In the genomic region with DNA sequence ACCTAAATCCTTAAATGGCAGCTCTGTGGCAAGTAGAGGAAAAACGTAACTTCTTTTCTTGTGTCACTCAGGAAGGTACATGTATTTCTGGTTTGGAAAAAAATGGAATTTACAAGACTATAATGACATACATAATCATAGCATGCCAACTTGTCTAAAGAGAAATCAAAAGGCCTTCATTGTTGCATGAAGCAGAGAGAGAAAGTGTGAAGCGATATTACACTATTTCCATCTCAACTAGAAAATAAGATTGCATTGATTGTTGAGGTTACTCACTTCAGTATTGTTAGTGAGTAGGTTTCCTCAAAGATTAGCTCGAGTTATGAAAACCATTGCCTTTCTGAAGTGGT, we compare ENCODE assay signal across 38 cellular contexts.
"Had no signal": no experiment of that assay in that cellular context is flagged by ENCODE, and none has a peak within 500 bp of the region (broad histone marks: within the 10 kb centered on the region; RNA-seq: fewer than 3 reads in every experiment).

No MANE protein-coding gene starts in this region.

- H3K27ac ChIP-seq: adrenal gland, ascending aorta, body of pancreas, brain microvascular endothelial cell, breast epithelium, cardiac muscle cell had no signal

- H3K36me3 ChIP-seq: adrenal gland, ascending aorta, brain microvascular endothelial cell, breast epithelium, cardiac muscle cell had no signal

- H3K27me3 Mint-ChIP-seq: activated naive CD4-positive, alpha-beta T cell treated with anti-CD3 and anti-CD28 coated beads, Interleukin-2, amount 10 ng/mL, durations not matched to agents 7 days and 5 days; activated naive CD4-positive, alpha-beta T cell treated with anti-CD3 and anti-CD28 coated beads, Interleukin-2, amount 50 U/mL, for 24 hours; activated naive CD8-positive, alpha-beta T cell; activated T-cell treated with anti-CD3 and anti-CD28 coated beads, Interleukin-2, amount 50 U/mL, for 24 hours; brain had no signal

- H3K27ac Mint-ChIP-seq: activated naive CD4-positive, alpha-beta T cell treated with anti-CD3 and anti-CD28 coated beads for 36 hours; activated naive CD4-positive, alpha-beta T cell treated with anti-CD3 and anti-CD28 coated beads, Interleukin-2, amount 10 ng/mL, durations not matched to agents 7 days and 5 days; activated naive CD4-positive, alpha-beta T cell treated with anti-CD3 and anti-CD28 coated beads, Interleukin-2, amount 50 U/mL, for 24 hours; activated naive CD4-positive, alpha-beta T cell treated with anti-CD3 and anti-CD28 coated beads, Interleukin-2, amount 50 U/mL, for 72 hours; activated naive CD8-positive, alpha-beta T cell; activated naive CD8-positive, alpha-beta T cell treated with anti-CD3 and anti-CD28 coated beads for 36 hours; activated naive CD8-positive, alpha-beta T cell treated with anti-CD3 and anti-CD28 coated beads, Interleukin-2, amount 10 ng/mL, durations not matched to agents 7 days and 5 days; activated naive CD8-positive, alpha-beta T cell treated with anti-CD3 and anti-CD28 coated beads, Interleukin-2, amount 50 U/mL, for 24 hours; activated T-cell treated with anti-CD3 and anti-CD28 coated beads, Interleukin-2, amount 50 U/mL, for 24 hours; activated T-cell treated with anti-CD3 and anti-CD28 coated beads, Interleukin-2, amount 50 U/mL, for 72 hours; activated T-helper 1 cell treated with anti-CD3 and anti-CD28 coated beads, Interleukin-12 subunit alpha, Interleukin-12 subunit beta, Interleukin-2, Interleukin-4 antibody, amounts not matched to agents 30 ng/mL and 10 ng/mL and 1 ng/mL, durations not matched to agents 14 hours and 24 hours and 36 hours; activated T-helper 17 cell treated with anti-CD3 and anti-CD28 coated beads, Interleukin-2, amount 50 U/mL, for 72 hours; activated T-helper 2 cell treated with anti-CD3 and anti-CD28 coated beads, Interferon-gamma antibody, Interleukin-2, Interleukin-4, amounts not matched to agents 10 μg/mL and 5 μg/mL and 100 μg/mL, durations not matched to agents 14 hours and 24 hours and 36 hours; brain had no signal

- DNase-seq: activated effector memory CD4-positive, alpha-beta T cell treated with anti-CD3 and anti-CD28 coated beads, Interleukin-2, amount 50 U/mL, for 16 hours; activated effector memory CD4-positive, alpha-beta T cell treated with Interleukin-2 at 50 U/mL for 16 hours; activated gamma-delta T cell; activated gamma-delta T cell treated with Interleukin-2 at 50 U/mL for 16 hours; activated naive CD4-positive, alpha-beta T cell; activated naive CD4-positive, alpha-beta T cell treated with anti-CD3 and anti-CD28 coated beads for 36 hours; activated naive CD4-positive, alpha-beta T cell treated with anti-CD3 and anti-CD28 coated beads, Interleukin-2, amount 10 ng/mL, durations not matched to agents 7 days and 5 days; activated naive CD4-positive, alpha-beta T cell treated with anti-CD3 and anti-CD28 coated beads, Interleukin-2, amount 50 U/mL, for 16 hours; activated naive CD4-positive, alpha-beta T cell treated with Interleukin-2 at 50 U/mL for 16 hours; activated naive CD8-positive, alpha-beta T cell treated with anti-CD3 and anti-CD28 coated beads for 36 hours; activated naive CD8-positive, alpha-beta T cell treated with anti-CD3 and anti-CD28 coated beads, Interleukin-2, amount 10 ng/mL, durations not matched to agents 7 days and 5 days; activated naive CD8-positive, alpha-beta T cell treated with anti-CD3 and anti-CD28 coated beads, Interleukin-2, amount 50 U/mL, for 24 hours; activated T-cell treated with anti-CD3 and anti-CD28 coated beads, Interleukin-2, amount 50 U/mL, for 1 hour; activated T-cell treated with anti-CD3 and anti-CD28 coated beads, Interleukin-2, amount 50 U/mL, for 24 hours; activated T-cell treated with anti-CD3 and anti-CD28 coated beads, Interleukin-2, amount 50 U/mL, for 4 hours; activated T-cell treated with anti-CD3 and anti-CD28 coated beads, Interleukin-2, amount 50 U/mL, for 48 hours; activated T-cell treated with anti-CD3 and anti-CD28 coated beads, Interleukin-2, amount 50 U/mL, for 72 hours; adrenal gland; amniotic stem cell; amygdala; anterior cingulate cortex; aorta; body of pancreas; caudate nucleus; central memory CD4-positive, alpha-beta T cell; cerebellar nuclear complex had no signal

- H3K9me3 Mint-ChIP-seq: activated naive CD4-positive, alpha-beta T cell treated with anti-CD3 and anti-CD28 coated beads, Interleukin-2, amount 10 ng/mL, durations not matched to agents 7 days and 5 days; activated naive CD8-positive, alpha-beta T cell treated with anti-CD3 and anti-CD28 coated beads, Interleukin-2, amount 10 ng/mL, durations not matched to agents 7 days and 5 days; activated T-helper 1 cell treated with anti-CD3 and anti-CD28 coated beads, Interleukin-12 subunit alpha, Interleukin-12 subunit beta, Interleukin-2, Interleukin-4 antibody, amounts not matched to agents 30 ng/mL and 10 ng/mL and 1 ng/mL, durations not matched to agents 14 hours and 24 hours and 36 hours; central memory CD8-positive, alpha-beta T cell had no signal

- H3K4me1 ChIP-seq: adrenal gland, ascending aorta, body of pancreas, breast epithelium had no signal

- H3K27me3 ChIP-seq: adrenal gland, ascending aorta, body of pancreas, brain microvascular endothelial cell, breast epithelium, cardiac muscle cell had no signal

- ATAC-seq: activated naive CD4-positive, alpha-beta T cell treated with anti-CD3 and anti-CD28 coated beads, Interleukin-2, amount 50 U/mL, for 72 hours; activated naive CD8-positive, alpha-beta T cell treated with anti-CD3 and anti-CD28 coated beads, Interleukin-2, amount 50 U/mL, for 24 hours; activated T-cell treated with anti-CD3 and anti-CD28 coated beads, Interleukin-2, amount 50 U/mL, for 4 hours; activated T-cell treated with anti-CD3 and anti-CD28 coated beads, Interleukin-2, amount 50 U/mL, for 72 hours; activated T-helper 17 cell treated with anti-CD3 and anti-CD28 coated beads, Interleukin-2, amount 50 U/mL, for 72 hours; body of pancreas had no signal

- H3K36me3 Mint-ChIP-seq: activated naive CD4-positive, alpha-beta T cell treated with anti-CD3 and anti-CD28 coated beads, Interleukin-2, amount 10 ng/mL, durations not matched to agents 7 days and 5 days; activated naive CD8-positive, alpha-beta T cell treated with anti-CD3 and anti-CD28 coated beads, Interleukin-2, amount 10 ng/mL, durations not matched to agents 7 days and 5 days; brain had no signal

- H3K4me1 Mint-ChIP-seq: activated naive CD4-positive, alpha-beta T cell treated with anti-CD3 and anti-CD28 coated beads, Interleukin-2, amount 10 ng/mL, durations not matched to agents 7 days and 5 days; activated naive CD4-positive, alpha-beta T cell treated with anti-CD3 and anti-CD28 coated beads, Interleukin-2, amount 50 U/mL, for 24 hours; activated naive CD8-positive, alpha-beta T cell treated with anti-CD3 and anti-CD28 coated beads for 36 hours; activated naive CD8-positive, alpha-beta T cell treated with anti-CD3 and anti-CD28 coated beads, Interleukin-2, amount 10 ng/mL, durations not matched to agents 7 days and 5 days; activated naive CD8-positive, alpha-beta T cell treated with anti-CD3 and anti-CD28 coated beads, Interleukin-2, amount 50 U/mL, for 24 hours; activated T-helper 17 cell treated with anti-CD3 and anti-CD28 coated beads, Interleukin-2, amount 50 U/mL, for 72 hours; brain; central memory CD8-positive, alpha-beta T cell had no signal

- H3K4me3 ChIP-seq: adrenal gland, ascending aorta, body of pancreas, breast epithelium, cardiac muscle cell had no signal

- H3K4me3 Mint-ChIP-seq: activated naive CD4-positive, alpha-beta T cell treated with anti-CD3 and anti-CD28 coated beads for 36 hours; activated naive CD4-positive, alpha-beta T cell treated with anti-CD3 and anti-CD28 coated beads, Interleukin-2, amount 10 ng/mL, durations not matched to agents 7 days and 5 days; activated naive CD4-positive, alpha-beta T cell treated with anti-CD3 and anti-CD28 coated beads, Interleukin-2, amount 50 U/mL, for 24 hours; activated naive CD8-positive, alpha-beta T cell; activated naive CD8-positive, alpha-beta T cell treated with anti-CD3 and anti-CD28 coated beads for 36 hours; activated naive CD8-positive, alpha-beta T cell treated with anti-CD3 and anti-CD28 coated beads, Interleukin-2, amount 10 ng/mL, durations not matched to agents 7 days and 5 days; activated naive CD8-positive, alpha-beta T cell treated with anti-CD3 and anti-CD28 coated beads, Interleukin-2, amount 50 U/mL, for 24 hours; activated T-cell treated with anti-CD3 and anti-CD28 coated beads, Interleukin-2, amount 50 U/mL, for 24 hours; activated T-cell treated with anti-CD3 and anti-CD28 coated beads, Interleukin-2, amount 50 U/mL, for 4 hours; activated T-cell treated with anti-CD3 and anti-CD28 coated beads, Interleukin-2, amount 50 U/mL, for 72 hours; activated T-helper 1 cell treated with anti-CD3 and anti-CD28 coated beads, Interleukin-12 subunit alpha, Interleukin-12 subunit beta, Interleukin-2, Interleukin-4 antibody, amounts not matched to agents 30 ng/mL and 10 ng/mL and 1 ng/mL, durations not matched to agents 14 hours and 24 hours and 36 hours; activated T-helper 17 cell treated with anti-CD3 and anti-CD28 coated beads, Interleukin-2, amount 50 U/mL, for 72 hours; brain; central memory CD8-positive, alpha-beta T cell had no signal

- H3K9me3 ChIP-seq: adrenal gland, ascending aorta, body of pancreas, breast epithelium had no signal
